Comparison of ENCODE assay signal across 16 cellular contexts in genomic region chr7:30247546-30248386, GRCh38. TPM values are rescaled to one million over a fixed set of nuclear protein-coding genes. Genes with fewer than 3 reads are reported as not detected.
DNase-seq lines count a peak whose midpoint lies in the region; TF ChIP-seq lines count a peak whose summit lies in the region.
"Had no signal": no experiment of that assay in that cellular context is flagged by ENCODE, and none has a peak within 500 bp of the region (broad histone marks: within the 10 kb centered on the region; RNA-seq: fewer than 3 reads in every experiment).

No MANE protein-coding gene starts in this region.

- H3K9ac ChIP-seq in mesenchymal stem cell (ENCODE audit: low read length) = no peak overlapping the region

- H3K79me1 ChIP-seq in mesenchymal stem cell (replicated peaks; ENCODE audit: low read length, poor library complexity, severe bottlenecking) = no peaks in the 10 kb centered on the region

- no peak overlapping the region for H2AK5ac ChIP-seq in mesenchymal stem cell (ENCODE audit: low read length, severe bottlenecking)

- DNase-seq in COR-L47 (lab: John Stamatoyannopoulos, UW) (peak; percentile 56), NCI-H1417 (lab: John Stamatoyannopoulos, UW) (peak; percentile 41 to 92 (median 73)), NCI-H526 treated with DMSO at 0.1 percent for 48 hours (lab: John Stamatoyannopoulos, UW) (peak; percentile 85), glutamatergic neuron (no peak), mesenchymal stem cell (no peak), T1000 (lab: John Stamatoyannopoulos, UW) (no peak), lower leg skin (ENCODE audit: low spot score in 2 of 2) (no peak)
- DNase-seq in activated T-helper 1 cell treated with anti-CD3 and anti-CD28 coated beads, Interleukin-12 subunit alpha, Interleukin-12 subunit beta, Interleukin-2, Interleukin-4 antibody, amounts not matched to agents 30 ng/mL and 10 ng/mL and 1 ng/mL, durations not matched to agents 14 hours and 24 hours and 36 hours (ENCODE audit: low spot score) = no peak
- DNase-seq: anterior cingulate cortex; PC-9; stimulated activated CD4-positive, alpha-beta T cell treated with anti-CD3 and anti-CD28 coated beads, Interleukin-2, amount 100 ng/mL, for 48 hours; T-helper 2 cell; uterus had no signal

- no peak overlapping the region for H2BK5ac ChIP-seq in mesenchymal stem cell (ENCODE audit: low read depth, low read length, poor library complexity, severe bottlenecking)

- H2BK120ac ChIP-seq in mesenchymal stem cell (ENCODE audit: low read depth, low read length) = no peak overlapping the region

- no peak overlapping the region for H4K91ac ChIP-seq in mesenchymal stem cell (ENCODE audit: low read length)

- no peak overlapping the region for H3K4me3 ChIP-seq in mesenchymal stem cell (ENCODE audit: insufficient read depth in 1 of 2, low read depth in 1 of 2, low read length in 2 of 2)
- H3K4me3 ChIP-seq in lower leg skin (ENCODE audit: low read depth, poor library complexity, severe bottlenecking) = no peak overlapping the region
- H3K4me3 ChIP-seq: PC-9, uterus had no signal

- H3K36me3 Mint-ChIP-seq in glutamatergic neuron (ENCODE audit: unreplicated experiment) = no peaks in the 10 kb centered on the region
- no peaks in the 10 kb centered on the region for H3K36me3 Mint-ChIP-seq in activated T-helper 1 cell treated with anti-CD3 and anti-CD28 coated beads, Interleukin-12 subunit alpha, Interleukin-12 subunit beta, Interleukin-2, Interleukin-4 antibody, amounts not matched to agents 30 ng/mL and 10 ng/mL and 1 ng/mL, durations not matched to agents 14 hours and 24 hours and 36 hours (ENCODE audit: low read depth)

- H3K36me3 ChIP-seq in mesenchymal stem cell (ENCODE audit: control insufficient read depth in 1 of 2, insufficient read depth in 2 of 2, low read depth in 1 of 2, low read length in 2 of 2) = no peaks in the 10 kb centered on the region
- H3K36me3 ChIP-seq: uterus had no signal

- H3K9me3 Mint-ChIP-seq in glutamatergic neuron (ENCODE audit: unreplicated experiment) = peaks cover 5% of the 10 kb centered on the region
- no peaks in the 10 kb centered on the region for H3K9me3 Mint-ChIP-seq in activated T-helper 1 cell treated with anti-CD3 and anti-CD28 coated beads, Interleukin-12 subunit alpha, Interleukin-12 subunit beta, Interleukin-2, Interleukin-4 antibody, amounts not matched to agents 30 ng/mL and 10 ng/mL and 1 ng/mL, durations not matched to agents 14 hours and 24 hours and 36 hours
- H3K9me3 Mint-ChIP-seq: activated T-helper 17 cell treated with anti-CD3 and anti-CD28 coated beads, Interleukin-2, amount 50 U/mL, for 72 hours; dendritic cell treated with granulocyte-macrophage colony-stimulating factor and Interleukin-4, amounts not matched to agents 40 ng/mL and 50 ng/mL, for 4 days had no signal

- H3K4me1 ChIP-seq in mesenchymal stem cell (ENCODE audit: control insufficient read depth, insufficient read depth, low read depth, low read length) = peaks cover 2% of the 10 kb centered on the region
- H3K4me1 ChIP-seq: uterus had no signal

- WGBS in mesenchymal stem cell = 75% methylated on average over 6 of the region's 6 CpGs
- 78% methylated on average over 6 of the region's 6 CpGs for WGBS in lower leg skin, 2 donors

- H3K27me3 ChIP-seq in mesenchymal stem cell (ENCODE audit: control insufficient read depth in 1 of 2, insufficient read depth in 1 of 2, low read length in 2 of 2) = peaks cover 0 to 47% of the 10 kb centered on the region in 2 experiments
- H3K27me3 ChIP-seq: uterus had no signal

- H3K27ac Mint-ChIP-seq in glutamatergic neuron (ENCODE audit: unreplicated experiment) = peak overlapping the region; percentile 40
- H3K27ac Mint-ChIP-seq in activated T-helper 1 cell treated with anti-CD3 and anti-CD28 coated beads, Interleukin-12 subunit alpha, Interleukin-12 subunit beta, Interleukin-2, Interleukin-4 antibody, amounts not matched to agents 30 ng/mL and 10 ng/mL and 1 ng/mL, durations not matched to agents 14 hours and 24 hours and 36 hours = no peak overlapping the region
- H3K27ac Mint-ChIP-seq: activated T-helper 17 cell treated with anti-CD3 and anti-CD28 coated beads, Interleukin-2, amount 50 U/mL, for 72 hours; dendritic cell treated with granulocyte-macrophage colony-stimulating factor and Interleukin-4, amounts not matched to agents 40 ng/mL and 50 ng/mL, for 4 days had no signal

- peaks cover 7% of the 10 kb centered on the region for H3K4me1 Mint-ChIP-seq in glutamatergic neuron (ENCODE audit: low read depth, unreplicated experiment)
- no peaks in the 10 kb centered on the region for H3K4me1 Mint-ChIP-seq in activated T-helper 1 cell treated with anti-CD3 and anti-CD28 coated beads, Interleukin-12 subunit alpha, Interleukin-12 subunit beta, Interleukin-2, Interleukin-4 antibody, amounts not matched to agents 30 ng/mL and 10 ng/mL and 1 ng/mL, durations not matched to agents 14 hours and 24 hours and 36 hours (ENCODE audit: low read depth)

- H3K4me3 Mint-ChIP-seq in glutamatergic neuron (ENCODE audit: unreplicated experiment) = no peak overlapping the region
- no peak overlapping the region for H3K4me3 Mint-ChIP-seq in activated T-helper 1 cell treated with anti-CD3 and anti-CD28 coated beads, Interleukin-12 subunit alpha, Interleukin-12 subunit beta, Interleukin-2, Interleukin-4 antibody, amounts not matched to agents 30 ng/mL and 10 ng/mL and 1 ng/mL, durations not matched to agents 14 hours and 24 hours and 36 hours
- H3K4me3 Mint-ChIP-seq: activated T-helper 17 cell treated with anti-CD3 and anti-CD28 coated beads, Interleukin-2, amount 50 U/mL, for 72 hours; dendritic cell treated with granulocyte-macrophage colony-stimulating factor and Interleukin-4, amounts not matched to agents 40 ng/mL and 50 ng/mL, for 4 days had no signal

- no peak overlapping the region for H2AFZ ChIP-seq in mesenchymal stem cell (ENCODE audit: low read depth, low read length)
- H2AFZ ChIP-seq: PC-9 had no signal

- H3K18ac ChIP-seq in mesenchymal stem cell (ENCODE audit: low read depth in 1 of 2, low read length in 2 of 2) = no peak overlapping the region

- TF ChIP-seq CTCF in glutamatergic neuron (IDR thresholded peaks at IDR 0.05; ENCODE audit: partially characterized antibody, unreplicated experiment) = no peak
- no peak for TF ChIP-seq CTCF in lower leg skin (IDR thresholded peaks at IDR 0.05)

- intact Hi-C loops in activated T-helper 1 cell treated with anti-CD3 and anti-CD28 coated beads, Interleukin-12 subunit alpha, Interleukin-12 subunit beta, Interleukin-2, Interleukin-4 antibody, amounts not matched to agents 30 ng/mL and 10 ng/mL and 1 ng/mL, durations not matched to agents 14 hours and 24 hours and 36 hours (cut with micrococcal nuclease) = no loop called here
- intact Hi-C loops in lower leg skin (cut with DNase I; ENCODE audit: low total_unique reads) = no loop called here

- H3K4me2 ChIP-seq in mesenchymal stem cell (ENCODE audit: low read length, poor library complexity, severe bottlenecking) = no peak overlapping the region
- H3K4me2 ChIP-seq: PC-9 had no signal

- no peak for TF ChIP-seq POLR2A in lower leg skin (IDR thresholded peaks at IDR 0.05)

- H2BK15ac ChIP-seq in mesenchymal stem cell (ENCODE audit: low read depth, poor library complexity, severe bottlenecking) = no peak overlapping the region

- H3K27me3 Mint-ChIP-seq in glutamatergic neuron (ENCODE audit: unreplicated experiment) = peaks cover 2% of the 10 kb centered on the region
- peaks cover 8% of the 10 kb centered on the region for H3K27me3 Mint-ChIP-seq in activated T-helper 1 cell treated with anti-CD3 and anti-CD28 coated beads, Interleukin-12 subunit alpha, Interleukin-12 subunit beta, Interleukin-2, Interleukin-4 antibody, amounts not matched to agents 30 ng/mL and 10 ng/mL and 1 ng/mL, durations not matched to agents 14 hours and 24 hours and 36 hours (ENCODE audit: insufficient read depth)
- H3K27me3 Mint-ChIP-seq: activated T-helper 17 cell treated with anti-CD3 and anti-CD28 coated beads, Interleukin-2, amount 50 U/mL, for 72 hours; dendritic cell treated with granulocyte-macrophage colony-stimulating factor and Interleukin-4, amounts not matched to agents 40 ng/mL and 50 ng/mL, for 4 days had no signal

- H3K14ac ChIP-seq in mesenchymal stem cell (ENCODE audit: low read length in 2 of 2) = no peak overlapping the region

- H4K8ac ChIP-seq in mesenchymal stem cell (ENCODE audit: low read length) = no peak overlapping the region

- H2BK12ac ChIP-seq in mesenchymal stem cell (ENCODE audit: low read length in 2 of 2) = no peak overlapping the region

- H3K4ac ChIP-seq in mesenchymal stem cell (ENCODE audit: low read depth in 1 of 2, low read length in 2 of 2) = no peak overlapping the region

- H3K27ac ChIP-seq in mesenchymal stem cell (ENCODE audit: low read length, poor library complexity, severe bottlenecking) = no peak overlapping the region
- H3K27ac ChIP-seq: HL-60, PC-9, uterus had no signal

- H3K9me3 ChIP-seq in mesenchymal stem cell (ENCODE audit: control insufficient read depth, low read length) = no peaks in the 10 kb centered on the region
- H3K9me3 ChIP-seq: uterus had no signal

- H3K23ac ChIP-seq in mesenchymal stem cell (ENCODE audit: low read length in 2 of 2) = no peak overlapping the region

RNA-seq across cellular contexts. Expression of gene ZNRF2, which starts 36.6 kb away (rescaled TPM):
- total RNA-seq in glutamatergic neuron (ENCODE audit: unreplicated experiment) = 16.7 TPM
- 8.4 and 9.3 TPM in 2 replicates for total RNA-seq in activated T-helper 1 cell treated with anti-CD3 and anti-CD28 coated beads, Interleukin-12 subunit alpha, Interleukin-12 subunit beta, Interleukin-2, Interleukin-4 antibody, amounts not matched to agents 30 ng/mL and 10 ng/mL and 1 ng/mL, durations not matched to agents 14 hours and 24 hours and 36 hours
- 1.4 TPM for polyA plus RNA-seq in mesenchymal stem cell (2013, experiment 1 of 2)
- polyA plus RNA-seq in mesenchymal stem cell (2013, experiment 2 of 2) = 1.2 TPM
- 10 to 100 TPM; 32.9 to 43.1 (median 35.4) TPM for total RNA-seq in lower leg skin

Comparison
In these comparisons a context has a peak if more than half of its experiments do, and no peak if none do; other contexts are left out.
1. DNase-seq: peak in COR-L47 (single experiment), NCI-H1417 (3 of 3) and NCI-H526 treated with DMSO at 0.1 percent for 48 hours (single experiment); none in glutamatergic neuron (single experiment), activated T-helper 1 cell treated with anti-CD3 and anti-CD28 coated beads, Interleukin-12 subunit alpha, Interleukin-12 subunit beta, Interleukin-2, Interleukin-4 antibody, amounts not matched to agents 30 ng/mL and 10 ng/mL and 1 ng/mL, durations not matched to agents 14 hours and 24 hours and 36 hours (single experiment), mesenchymal stem cell (single experiment), T1000 (single experiment) and lower leg skin (0 of 2).